In the genomic region with DNA sequence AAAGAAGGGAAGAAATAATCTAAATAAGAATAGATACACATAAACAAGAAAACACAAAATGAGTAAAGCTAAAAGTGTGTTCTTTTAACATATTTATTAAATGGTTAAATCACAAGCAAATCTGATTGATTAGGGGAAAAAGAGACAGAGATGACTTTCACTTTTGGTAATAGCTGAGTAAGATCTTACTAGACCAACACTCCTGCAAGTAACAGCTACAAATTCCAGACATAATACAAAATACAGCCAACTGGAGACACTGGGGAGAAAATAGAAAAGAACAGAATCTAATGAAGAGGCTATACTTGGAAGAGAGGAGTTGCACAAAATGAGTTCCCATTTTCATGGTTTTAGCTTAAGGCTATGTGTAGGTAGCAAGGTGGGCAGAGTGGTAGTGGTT, we compare ENCODE assay signal across 29 cellular contexts. TPM values are rescaled to one million over a fixed set of nuclear protein-coding genes. Genes with fewer than 3 reads are reported as not detected.
A peak's percentile ranks its signal among the peaks of the same experiment; 100 is the strongest.
DNase-seq lines count a peak whose midpoint lies in the region; ATAC-seq, FAIRE-seq and TF ChIP-seq lines count a peak whose summit lies in the region.
"Had no signal": no experiment of that assay in that cellular context is flagged by ENCODE, and none has a peak within 500 bp of the region (broad histone marks: within the 10 kb centered on the region; RNA-seq: fewer than 3 reads in every experiment).

No MANE protein-coding gene starts in this region.

- POLR2A ChIA-PET in A549 (lab: Yijun Ruan, JAX) = no interaction called here

- peaks cover 37% of the 10 kb centered on the region for H3K4me1 ChIP-seq in A549
- H3K4me1 ChIP-seq in endodermal cell (ENCODE audit: control insufficient read depth, insufficient read depth, low read length) = no peaks in the 10 kb centered on the region
- H3K4me1 ChIP-seq: heart right ventricle, thyroid gland had no signal

- TF ChIP-seq CTCF in A549 (IDR thresholded peaks at IDR 0.05) = no peak
- TF ChIP-seq CTCF in LNCaP clone FGC (IDR thresholded peaks at IDR 0.05; ENCODE audit: control insufficient read depth, extremely low read depth, insufficient read depth) = no peak
- TF ChIP-seq CTCF in endodermal cell (conservative IDR thresholded peaks at IDR 0.05) = no peak
- TF ChIP-seq CTCF in nephron progenitor cell (IDR thresholded peaks at IDR 0.05) = no peak

- TF ChIP-seq RAD21 in A549 (conservative IDR thresholded peaks at IDR 0.05 in 1 of 2, IDR thresholded peaks at IDR 0.05 in 1 of 2) = no peak

- H3K27me3 Mint-ChIP-seq in endodermal cell (ENCODE audit: insufficient read depth) (no peaks in the 10 kb centered on the region), nephron progenitor cell (ENCODE audit: low read depth, poor library complexity) (no peaks in the 10 kb centered on the region)

- H3K9me3 Mint-ChIP-seq in endodermal cell = peaks cover 16% of the 10 kb centered on the region
- H3K9me3 Mint-ChIP-seq in nephron progenitor cell = peaks cover 52% of the 10 kb centered on the region

- ATAC-seq in A549 (0 out of 6 replicates have a peak, but pooled peaks of 1 of the 2 experiments have one; percentile 30), GM21526 (IDR thresholded peaks at IDR 0.05; ENCODE audit: low FRiP score, unreplicated experiment) (no peak), GM18870 (IDR thresholded peaks at IDR 0.05; ENCODE audit: unreplicated experiment) (no peak)
- ATAC-seq: heart right ventricle, left ventricle myocardium superior, mucosa of descending colon had no signal

- H3K4me1 Mint-ChIP-seq in endodermal cell (peaks cover 25% of the 10 kb centered on the region), nephron progenitor cell (peaks cover 29% of the 10 kb centered on the region)
- H3K4me1 Mint-ChIP-seq: IgD-negative memory B cell had no signal

- no peak for FAIRE-seq in A549 (lab: Jason Lieb, UNC)
- FAIRE-seq: endothelial cell of umbilical vein, GM12892, GM19239, islet of Langerhans, small intestine had no signal

- H3K27ac ChIP-seq in A549 (peak overlapping the region; percentile 84 to 87), endodermal cell (ENCODE audit: low read depth, low read length) (no peak overlapping the region)
- H3K27ac ChIP-seq: heart right ventricle, thyroid gland had no signal

- no peak for DNase-seq in A549 (ENCODE audit: low read depth in 1 of 2, low spot score in 1 of 2)
- no peak for DNase-seq in LNCaP clone FGC (ENCODE audit: low read depth)
- no peak for DNase-seq in endodermal cell
- no peak for DNase-seq in nephron progenitor cell
- no peak for DNase-seq in NCI-H1436 treated with DMSO at 0.1 percent for 48 hours (lab: John Stamatoyannopoulos, UW)
- no peak for DNase-seq in stimulated activated CD4-positive, alpha-beta T cell treated with anti-CD3 and anti-CD28 coated beads, Interleukin-4, amount 100 ng/mL, for 1 hour
- DNase-seq: activated CD8-positive, alpha-beta memory T cell treated with anti-CD3 and anti-CD28 coated beads for 24 hours; activated naive CD4-positive, alpha-beta T cell treated with Interleukin-2 at 50 U/mL for 16 hours; activated T-cell treated with anti-CD3 and anti-CD28 coated beads, Interleukin-2, amount 50 U/mL, for 48 hours; heart right ventricle; left ventricle myocardium superior; mucosa of descending colon; NCI-H1694; NCI-H748 treated with DMSO at 0.1 percent for 48 hours; SHP77; small intestine; stimulated activated naive CD4-positive, alpha-beta T cell treated with Interleukin-2 at 50 U/mL for 16 hours; thyroid gland had no signal

- H3K9me3 ChIP-seq in A549 (no peaks in the 10 kb centered on the region), endodermal cell (ENCODE audit: control insufficient read depth, low read length) (no peaks in the 10 kb centered on the region)
- H3K9me3 ChIP-seq: heart right ventricle, mucosa of descending colon, thyroid gland had no signal

- H3K4me3 ChIP-seq in A549 (peak overlapping the region; percentile 81), LNCaP clone FGC (ENCODE audit: low read depth, low read length) (peak overlapping the region; percentile 57), endodermal cell (ENCODE audit: low read length) (peak overlapping the region; percentile 95)
- H3K4me3 ChIP-seq: heart right ventricle, mucosa of descending colon, thyroid gland had no signal

- TF ChIP-seq EP300 in A549 (IDR thresholded peaks at IDR 0.05) = no peak

- H3K36me3 Mint-ChIP-seq in endodermal cell (ENCODE audit: low read depth) (peaks cover 5% of the 10 kb centered on the region), nephron progenitor cell (ENCODE audit: low read depth) (peaks cover 40% of the 10 kb centered on the region)
- H3K36me3 Mint-ChIP-seq: IgD-negative memory B cell had no signal

- peak overlapping the region; percentile 71 for H3K9ac ChIP-seq in endodermal cell (ENCODE audit: extremely low read depth, low read length, poor library complexity, severe bottlenecking)

- CTCF ChIA-PET in A549 (lab: Yijun Ruan, JAX) = interaction anchor here (1.4 kb wide), 1 partner anchor 314 kb away, joined by 3 read pairs; no protein-coding TSS in a partner anchor

- H3K4me3 Mint-ChIP-seq in endodermal cell = peak overlapping the region; percentile 97
- peak overlapping the region; percentile 90 for H3K4me3 Mint-ChIP-seq in nephron progenitor cell
- H3K4me3 Mint-ChIP-seq: IgD-negative memory B cell had no signal

- no peaks in the 10 kb centered on the region for H3K36me3 ChIP-seq in endodermal cell (ENCODE audit: control insufficient read depth, insufficient read depth, low read length)
- H3K36me3 ChIP-seq: heart right ventricle, thyroid gland had no signal

- no peak for TF ChIP-seq POLR2A in A549 (IDR thresholded peaks at IDR 0.05; ENCODE audit: low read length)

- H3K27ac Mint-ChIP-seq in endodermal cell (peak overlapping the region; percentile 59), nephron progenitor cell (peak overlapping the region; percentile 11)
- H3K27ac Mint-ChIP-seq: IgD-negative memory B cell had no signal

- no peaks in the 10 kb centered on the region for H3K27me3 ChIP-seq in endodermal cell (ENCODE audit: control insufficient read depth, insufficient read depth, low read length, poor library complexity, severe bottlenecking)
- H3K27me3 ChIP-seq: thyroid gland had no signal

- H3K4me2 ChIP-seq in A549 = peak overlapping the region; percentile 83

TF ChIP-seq in A549, 52 proteins besides CTCF, POLR2A, EP300 and RAD21:
- TF ChIP-seq NPAS2 (CRISPR knock-in tag; IDR thresholded peaks at IDR 0.05; ENCODE audit: borderline replicate concordance) = no peak
- TF ChIP-seq, protein P1, sequence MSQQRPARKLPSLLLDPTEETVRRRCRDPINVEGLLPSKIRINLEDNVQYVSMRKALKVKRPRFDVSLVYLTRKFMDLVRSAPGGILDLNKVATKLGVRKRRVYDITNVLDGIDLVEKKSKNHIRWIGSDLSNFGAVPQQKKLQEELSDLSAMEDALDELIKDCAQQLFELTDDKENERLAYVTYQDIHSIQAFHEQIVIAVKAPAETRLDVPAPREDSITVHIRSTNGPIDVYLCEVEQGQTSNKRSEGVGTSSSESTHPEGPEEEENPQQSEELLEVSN (IDR thresholded peaks at IDR 0.05; ENCODE audit: borderline replicate concordance, low read depth) = no peak
TF ChIP-seq in A549: peak in this region for 0.

RNA-seq across cellular contexts. Expression of a gene that starts 33.6 kb away (rescaled TPM):
- not detected in 2 replicates for polyA plus RNA-seq in A549 (2011; rRNA removed)
- not detected in 2 replicates for polyA plus RNA-seq in A549 (2012; cell fraction: cytosol; rRNA removed)
- not detected in 2 replicates for polyA plus RNA-seq in A549 (2012; cell fraction: nucleus; rRNA removed)
- polyA plus RNA-seq in A549 (2017; fragmentation: RNase III; extraction: RNeasy Plus Mini Kit Qiagen cat#74134 plus additional on column Dnase treatment) = not detected in 3 replicates
- polyA minus RNA-seq in A549 (2011; rRNA and poly(A)+ RNA removed) = 0.54 TPM in 1 of 2 replicates, not detected in the other
- total RNA-seq in endodermal cell = not detected
- polyA plus RNA-seq in endodermal cell (2013, experiment 1 of 2) = not detected
- polyA plus RNA-seq in endodermal cell (2013, experiment 2 of 2) = not detected
- total RNA-seq: A172, endothelial cell of umbilical vein, heart right ventricle, left ventricle myocardium superior, MCF 10A, mucosa of descending colon, OCI-LY7, pulmonary artery endothelial cell, thyroid gland had no signal
- polyA plus RNA-seq: endothelial cell of umbilical vein, heart right ventricle, IgD-negative memory B cell, small intestine had no signal
